In genomic region chr6:31769684-31770371, GRCh38 we compare ENCODE assay signal across 8 cellular contexts. TPM values are rescaled to one million over a fixed set of nuclear protein-coding genes. Genes with fewer than 3 reads are reported as not detected.
A peak's percentile ranks its signal among the peaks of the same experiment; 100 is the strongest.
DNase-seq lines count a peak whose midpoint lies in the region; ATAC-seq lines count a peak whose summit lies in the region.

No MANE protein-coding gene starts in this region.

- DNase-seq in COLO668 (lab: John Stamatoyannopoulos, UW; ENCODE audit: unreplicated experiment) (peak; percentile 66), HT1080 (ENCODE audit: low read depth) (peak; percentile 66), RPMI8226 (peak; percentile 84), foreskin melanocyte (peak; percentile 35), renal cortical epithelial cell (ENCODE audit: low read depth) (peak; percentile 44)
- DNase-seq in activated T-helper 1 cell treated with anti-CD3 and anti-CD28 coated beads, Interleukin-12 subunit alpha, Interleukin-12 subunit beta, Interleukin-2, Interleukin-4 antibody, amounts not matched to agents 30 ng/mL and 10 ng/mL and 1 ng/mL, durations not matched to agents 14 hours and 24 hours and 36 hours (ENCODE audit: low spot score), result peak; percentile 79

- ATAC-seq in HG03457 (IDR thresholded peaks at IDR 0.05; ENCODE audit: unreplicated experiment), result no peak
- ATAC-seq in GM21526 (IDR thresholded peaks at IDR 0.05; ENCODE audit: low FRiP score, unreplicated experiment), result no peak

- peaks cover 13% of the 10 kb centered on the region for H3K36me3 Mint-ChIP-seq in activated T-helper 1 cell treated with anti-CD3 and anti-CD28 coated beads, Interleukin-12 subunit alpha, Interleukin-12 subunit beta, Interleukin-2, Interleukin-4 antibody, amounts not matched to agents 30 ng/mL and 10 ng/mL and 1 ng/mL, durations not matched to agents 14 hours and 24 hours and 36 hours (ENCODE audit: low read depth)

- H3K27me3 Mint-ChIP-seq in activated T-helper 1 cell treated with anti-CD3 and anti-CD28 coated beads, Interleukin-12 subunit alpha, Interleukin-12 subunit beta, Interleukin-2, Interleukin-4 antibody, amounts not matched to agents 30 ng/mL and 10 ng/mL and 1 ng/mL, durations not matched to agents 14 hours and 24 hours and 36 hours (ENCODE audit: insufficient read depth), result no peaks in the 10 kb centered on the region

- no peak overlapping the region for H3K4me3 Mint-ChIP-seq in activated T-helper 1 cell treated with anti-CD3 and anti-CD28 coated beads, Interleukin-12 subunit alpha, Interleukin-12 subunit beta, Interleukin-2, Interleukin-4 antibody, amounts not matched to agents 30 ng/mL and 10 ng/mL and 1 ng/mL, durations not matched to agents 14 hours and 24 hours and 36 hours

- H3K9me3 Mint-ChIP-seq in activated T-helper 1 cell treated with anti-CD3 and anti-CD28 coated beads, Interleukin-12 subunit alpha, Interleukin-12 subunit beta, Interleukin-2, Interleukin-4 antibody, amounts not matched to agents 30 ng/mL and 10 ng/mL and 1 ng/mL, durations not matched to agents 14 hours and 24 hours and 36 hours, result no peaks in the 10 kb centered on the region

- H3K27ac Mint-ChIP-seq in activated T-helper 1 cell treated with anti-CD3 and anti-CD28 coated beads, Interleukin-12 subunit alpha, Interleukin-12 subunit beta, Interleukin-2, Interleukin-4 antibody, amounts not matched to agents 30 ng/mL and 10 ng/mL and 1 ng/mL, durations not matched to agents 14 hours and 24 hours and 36 hours, result peak overlapping the region; percentile 3

- H3K4me1 Mint-ChIP-seq in activated T-helper 1 cell treated with anti-CD3 and anti-CD28 coated beads, Interleukin-12 subunit alpha, Interleukin-12 subunit beta, Interleukin-2, Interleukin-4 antibody, amounts not matched to agents 30 ng/mL and 10 ng/mL and 1 ng/mL, durations not matched to agents 14 hours and 24 hours and 36 hours (ENCODE audit: low read depth), result peaks cover 27% of the 10 kb centered on the region

- intact Hi-C loops in activated T-helper 1 cell treated with anti-CD3 and anti-CD28 coated beads, Interleukin-12 subunit alpha, Interleukin-12 subunit beta, Interleukin-2, Interleukin-4 antibody, amounts not matched to agents 30 ng/mL and 10 ng/mL and 1 ng/mL, durations not matched to agents 14 hours and 24 hours and 36 hours (cut with micrococcal nuclease), result loop anchor here (1.0 kb wide), 2 partner anchors 41 to 90 kb away; partner anchors contain the start of gene DDAH2

RNA-seq across cellular contexts. Expression of gene VWA7, which starts 7.3 kb away (rescaled TPM):
- total RNA-seq in HT1080 (2014; rRNA removed; shearing (Covaris generic)), result 0.77 and 0.79 TPM in 2 replicates
- 1.1 and 1.6 TPM in 2 replicates for polyA plus RNA-seq in HT1080 (2015; cell fraction: cytosol; rRNA removed)
- polyA plus RNA-seq in HT1080 (2015; cell fraction: nucleus; rRNA removed), result 3.0 and 3.4 TPM in 2 replicates
- 2.9 and 5.0 TPM in 2 replicates for total RNA-seq in activated T-helper 1 cell treated with anti-CD3 and anti-CD28 coated beads, Interleukin-12 subunit alpha, Interleukin-12 subunit beta, Interleukin-2, Interleukin-4 antibody, amounts not matched to agents 30 ng/mL and 10 ng/mL and 1 ng/mL, durations not matched to agents 14 hours and 24 hours and 36 hours
- total RNA-seq in renal cortical epithelial cell, result 2.6 and 8.5 TPM in 2 replicates

RNA-seq across cellular contexts. Expression of gene SAPCD1, which starts 7.4 kb away (rescaled TPM):
- total RNA-seq in HT1080 (2014; rRNA removed; shearing (Covaris generic)), result 0.64 and 3.5 TPM in 2 replicates
- 3.1 and 3.7 TPM in 2 replicates for polyA plus RNA-seq in HT1080 (2015; cell fraction: cytosol; rRNA removed)
- 21.3 and 30.6 TPM in 2 replicates for polyA plus RNA-seq in HT1080 (2015; cell fraction: nucleus; rRNA removed)
- total RNA-seq in activated T-helper 1 cell treated with anti-CD3 and anti-CD28 coated beads, Interleukin-12 subunit alpha, Interleukin-12 subunit beta, Interleukin-2, Interleukin-4 antibody, amounts not matched to agents 30 ng/mL and 10 ng/mL and 1 ng/mL, durations not matched to agents 14 hours and 24 hours and 36 hours, result 16.7 and 17.0 TPM in 2 replicates
- 0.50 and 0.69 TPM in 2 replicates for total RNA-seq in renal cortical epithelial cell

RNA-seq across cellular contexts. Expression of gene VARS1, which starts 25.7 kb away (rescaled TPM):
- total RNA-seq in HT1080 (2014; rRNA removed; shearing (Covaris generic)), result 63.0 and 76.4 TPM in 2 replicates
- polyA plus RNA-seq in HT1080 (2015; cell fraction: cytosol; rRNA removed), result 74.9 and 76.0 TPM in 2 replicates
- polyA plus RNA-seq in HT1080 (2015; cell fraction: nucleus; rRNA removed), result 214 and 224 TPM in 2 replicates
- total RNA-seq in activated T-helper 1 cell treated with anti-CD3 and anti-CD28 coated beads, Interleukin-12 subunit alpha, Interleukin-12 subunit beta, Interleukin-2, Interleukin-4 antibody, amounts not matched to agents 30 ng/mL and 10 ng/mL and 1 ng/mL, durations not matched to agents 14 hours and 24 hours and 36 hours, result 150 and 161 TPM in 2 replicates
- 67.4 and 103 TPM in 2 replicates for total RNA-seq in renal cortical epithelial cell

RNA-seq across cellular contexts. Expression of gene MSH5, which starts 30.0 kb away (rescaled TPM):
- total RNA-seq in HT1080 (2014; rRNA removed; shearing (Covaris generic)), result 9.5 and 10.2 TPM in 2 replicates
- polyA plus RNA-seq in HT1080 (2015; cell fraction: cytosol; rRNA removed), result 6.3 and 6.8 TPM in 2 replicates
- polyA plus RNA-seq in HT1080 (2015; cell fraction: nucleus; rRNA removed), result 117 and 128 TPM in 2 replicates
- 80.5 and 83.4 TPM in 2 replicates for total RNA-seq in activated T-helper 1 cell treated with anti-CD3 and anti-CD28 coated beads, Interleukin-12 subunit alpha, Interleukin-12 subunit beta, Interleukin-2, Interleukin-4 antibody, amounts not matched to agents 30 ng/mL and 10 ng/mL and 1 ng/mL, durations not matched to agents 14 hours and 24 hours and 36 hours
- 4.4 and 6.6 TPM in 2 replicates for total RNA-seq in renal cortical epithelial cell

RNA-seq across cellular contexts. Expression of gene CLIC1, which starts 33.5 kb away (rescaled TPM):
- total RNA-seq in HT1080 (2014; rRNA removed; shearing (Covaris generic)), result 1,383 and 1,400 TPM in 2 replicates
- polyA plus RNA-seq in HT1080 (2015; cell fraction: cytosol; rRNA removed), result 722 and 789 TPM in 2 replicates
- polyA plus RNA-seq in HT1080 (2015; cell fraction: nucleus; rRNA removed), result 539 and 564 TPM in 2 replicates
- total RNA-seq in activated T-helper 1 cell treated with anti-CD3 and anti-CD28 coated beads, Interleukin-12 subunit alpha, Interleukin-12 subunit beta, Interleukin-2, Interleukin-4 antibody, amounts not matched to agents 30 ng/mL and 10 ng/mL and 1 ng/mL, durations not matched to agents 14 hours and 24 hours and 36 hours, result 398 and 399 TPM in 2 replicates
- total RNA-seq in renal cortical epithelial cell, result 345 and 2,008 TPM in 2 replicates
